ENCODE assay signal across 1 cellular context in genomic region chr12:15584366-15585041, GRCh38.
TF ChIP-seq lines count a peak whose summit lies in the region.

No MANE protein-coding gene starts in this region.

TF ChIP-seq in H1, 55 proteins besides CTCF, POLR2A, EP300 and RAD21 (continued from another document):
- TF ChIP-seq CHD7 (IDR thresholded peaks at IDR 0.05; ENCODE audit: insufficient replicate concordance, low read length), result no peak
- no peak for TF ChIP-seq RXRA (IDR thresholded peaks at IDR 0.05; ENCODE audit: insufficient read depth, low read depth, low read length)
- no peak for TF ChIP-seq CBX8 (IDR thresholded peaks at IDR 0.05; ENCODE audit: borderline replicate concordance, low read depth, low read length)
- no peak for TF ChIP-seq CHD1 (IDR thresholded peaks at IDR 0.05; ENCODE audit: low read depth, low read length)
- no peak for TF ChIP-seq POLR2AphosphoS5 (IDR thresholded peaks at IDR 0.05; ENCODE audit: low read depth, low read length)
- no peak for TF ChIP-seq TEAD4 (IDR thresholded peaks at IDR 0.05; ENCODE audit: low read depth, low read length)
- no peak for TF ChIP-seq EGR1 (IDR thresholded peaks at IDR 0.05; ENCODE audit: borderline replicate concordance, low read depth, low read length)
- TF ChIP-seq BACH1 (IDR thresholded peaks at IDR 0.05; ENCODE audit: low read length), result no peak
- no peak for TF ChIP-seq ATF2 (IDR thresholded peaks at IDR 0.05; ENCODE audit: low read length)
- TF ChIP-seq TAF1 (IDR thresholded peaks at IDR 0.05; ENCODE audit: low read depth, low read length), result no peak
